ENCODE assay signal across 8 cellular contexts in genomic region chr12:25251749-25252148, GRCh38. TPM values are rescaled to one million over a fixed set of nuclear protein-coding genes. Genes with fewer than 3 reads are reported as not detected.
DNase-seq lines count a peak whose midpoint lies in the region; ATAC-seq, FAIRE-seq and TF ChIP-seq lines count a peak whose summit lies in the region.

No MANE protein-coding gene starts in this region.

- H3K27me3 ChIP-seq in ACC112 (ENCODE audit: insufficient read depth, low read length): 0 out of 2 replicates have a peak, but pooled peaks cover 3% of the 10 kb centered on the region
- H3K27me3 ChIP-seq in muscle layer of duodenum (ENCODE audit: low read depth, low read length): no peaks in the 10 kb centered on the region

- H3K4me1 Mint-ChIP-seq in chondrocyte (ENCODE audit: low read depth): peaks cover 26% of the 10 kb centered on the region

- H2AFZ ChIP-seq in ACC112 (ENCODE audit: low read length, unreplicated experiment): peak overlapping the region; percentile 81

- TF ChIP-seq CTCF in chondrocyte (IDR thresholded peaks at IDR 0.05): no peak

- H3K27ac ChIP-seq in ACC112 (ENCODE audit: low read depth, low read length) (peak overlapping the region; percentile 7; the same call in 1 of the 2 replicates), KOPT-K1 (ENCODE audit: low read depth, low read length, poor library complexity, severe bottlenecking) (peak overlapping the region; percentile 69), muscle layer of duodenum (ENCODE audit: low read length) (peak overlapping the region; percentile 48)

- peak overlapping the region; percentile 82 for H3K4me3 ChIP-seq in ACC112 (ENCODE audit: low read depth, low read length)
- peak overlapping the region; percentile 58 to 84 for H3K4me3 ChIP-seq in muscle layer of duodenum (ENCODE audit: low read depth in 1 of 2, low read length in 2 of 2)

- no peaks in the 10 kb centered on the region for H3K9me3 ChIP-seq in KOPT-K1 (ENCODE audit: insufficient read depth, low read length, poor library complexity, severe bottlenecking)
- no peaks in the 10 kb centered on the region for H3K9me3 ChIP-seq in muscle layer of duodenum (ENCODE audit: control insufficient read depth in 1 of 2, low read length in 2 of 2)

- DNase-seq in chondrocyte (ENCODE audit: low spot score) (no peak), RCC 7860 (ENCODE audit: low spot score) (no peak)

- no peaks in the 10 kb centered on the region for H3K36me3 ChIP-seq in ACC112 (ENCODE audit: insufficient read depth, low read length)
- H3K36me3 ChIP-seq in KOPT-K1 (ENCODE audit: insufficient read depth, low read length): no peaks in the 10 kb centered on the region; the same call in 1 of the 2 replicates
- H3K36me3 ChIP-seq in muscle layer of duodenum (ENCODE audit: control insufficient read depth in 1 of 2, insufficient read depth in 2 of 2, low read length in 2 of 2): no peaks in the 10 kb centered on the region

- H3K9me3 Mint-ChIP-seq in chondrocyte (ENCODE audit: low read depth): no peaks in the 10 kb centered on the region

- no peaks in the 10 kb centered on the region for H3K4me1 ChIP-seq in ACC112 (ENCODE audit: control insufficient read depth, insufficient read depth, low read length, unreplicated experiment)
- H3K4me1 ChIP-seq in muscle layer of duodenum (ENCODE audit: control insufficient read depth in 1 of 2, insufficient read depth in 2 of 2, low read length in 2 of 2): peaks cover 5 to 12% of the 10 kb centered on the region in 2 donors

- peak overlapping the region; percentile 67 for H3K4me3 Mint-ChIP-seq in chondrocyte (ENCODE audit: unreplicated experiment)

- no peak for ATAC-seq in HG03135 (IDR thresholded peaks at IDR 0.05; ENCODE audit: unreplicated experiment)
- ATAC-seq in GM21825 (IDR thresholded peaks at IDR 0.05; ENCODE audit: unreplicated experiment): no peak
- ATAC-seq in HG02759 (IDR thresholded peaks at IDR 0.05; ENCODE audit: unreplicated experiment): no peak

- H3K27me3 Mint-ChIP-seq in chondrocyte (ENCODE audit: low read depth): no peaks in the 10 kb centered on the region

- H3K36me3 Mint-ChIP-seq in chondrocyte (ENCODE audit: low read depth): no peaks in the 10 kb centered on the region

- no peak for FAIRE-seq in RCC 7860 (lab: Jason Lieb, UNC)

- H3K27ac Mint-ChIP-seq in chondrocyte (ENCODE audit: unreplicated experiment): peak overlapping the region; percentile 34

- H3K79me2 ChIP-seq in ACC112 (ENCODE audit: control insufficient read depth, insufficient read depth, low read length, unreplicated experiment): peaks cover 34% of the 10 kb centered on the region

RNA-seq across cellular contexts. Expression of gene KRAS, which starts 1.0 kb away (rescaled TPM):
- total RNA-seq in chondrocyte: 27.5 to 31.7 TPM (median 31.5 TPM) in 3 replicates

RNA-seq across cellular contexts. Expression of gene ETFRF1, which starts 56.7 kb away (rescaled TPM):
- total RNA-seq in chondrocyte: 9.9 to 19.5 TPM (median 10.8 TPM) in 3 replicates

RNA-seq across cellular contexts. Expression of gene DNAI7, which starts 56.8 kb away (rescaled TPM):
- total RNA-seq in chondrocyte: 0.44 TPM in 1 of 3 replicates, not detected in the others

Comparison
In these comparisons a context has a peak if more than half of its experiments do, and no peak if none do; other contexts are left out.
1. H3K27ac ChIP-seq: peak in every context shown above with its lines; median percentile 69 in KOPT-K1; 48 in muscle layer of duodenum; 7 in ACC112.